1 cellular context compared by ENCODE assay signal in the genomic region with DNA sequence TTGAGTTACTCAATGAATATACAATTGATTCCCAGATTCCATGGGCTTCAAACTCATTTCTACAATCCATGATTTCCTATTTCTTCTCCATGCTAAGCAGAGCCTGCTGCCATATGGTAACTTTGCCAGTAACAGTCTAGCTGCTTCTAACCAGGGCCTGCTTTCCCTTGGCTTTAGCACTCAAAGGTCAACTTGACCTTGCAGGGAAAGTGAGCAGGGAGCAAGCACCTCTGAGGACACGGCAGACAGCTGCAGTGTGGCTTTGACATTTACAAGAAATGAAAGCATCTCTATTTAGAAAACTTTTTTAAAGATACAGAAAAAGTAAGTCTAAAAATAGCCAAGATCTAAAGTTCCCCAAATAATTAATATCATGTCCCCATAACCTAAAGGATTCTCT.
TF ChIP-seq lines count a peak whose summit lies in the region.

No MANE protein-coding gene starts in this region.

TF ChIP-seq in HepG2, 621 proteins besides CTCF, POLR2A, EP300 and RAD21 (continued from another document):
- TF ChIP-seq, protein P1, sequence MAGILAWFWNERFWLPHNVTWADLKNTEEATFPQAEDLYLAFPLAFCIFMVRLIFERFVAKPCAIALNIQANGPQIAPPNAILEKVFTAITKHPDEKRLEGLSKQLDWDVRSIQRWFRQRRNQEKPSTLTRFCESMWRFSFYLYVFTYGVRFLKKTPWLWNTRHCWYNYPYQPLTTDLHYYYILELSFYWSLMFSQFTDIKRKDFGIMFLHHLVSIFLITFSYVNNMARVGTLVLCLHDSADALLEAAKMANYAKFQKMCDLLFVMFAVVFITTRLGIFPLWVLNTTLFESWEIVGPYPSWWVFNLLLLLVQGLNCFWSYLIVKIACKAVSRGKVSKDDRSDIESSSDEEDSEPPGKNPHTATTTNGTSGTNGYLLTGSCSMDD (CRISPR knock-in tag; IDR thresholded peaks at IDR 0.05), result no peak
- TF ChIP-seq ZEB1 (IDR thresholded peaks at IDR 0.05; ENCODE audit: insufficient replicate concordance, low read depth), result no peak
- no peak for TF ChIP-seq SRSF9 (IDR thresholded peaks at IDR 0.05; ENCODE audit: borderline replicate concordance, insufficient read depth, low read depth, low read length, poor library complexity, severe bottlenecking)
- no peak for TF ChIP-seq NFIB (CRISPR knock-in tag; IDR thresholded peaks at IDR 0.05; ENCODE audit: borderline replicate concordance)
- TF ChIP-seq SNAPC2 (CRISPR knock-in tag; IDR thresholded peaks at IDR 0.05), result no peak
